ENCODE assay signal across 21 cellular contexts in the genomic region with DNA sequence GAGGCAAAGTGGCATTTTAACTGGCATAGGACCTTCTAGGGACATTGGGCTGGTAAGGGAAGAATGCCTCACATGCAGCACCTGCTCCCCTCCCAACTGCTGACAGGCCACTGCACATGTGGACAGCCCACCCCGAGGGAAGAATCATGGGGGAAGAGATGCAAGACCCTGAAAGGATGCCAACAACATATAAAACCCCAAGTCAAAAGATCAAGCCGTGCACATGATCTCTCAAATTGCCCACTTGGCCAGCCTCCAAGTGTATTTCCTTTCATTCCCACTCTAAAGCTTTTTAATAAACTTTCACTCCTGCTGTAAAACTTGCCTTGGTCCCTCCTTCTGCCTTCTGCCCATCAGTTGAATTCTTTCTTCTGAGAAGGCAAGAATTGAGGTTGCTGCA.
"Had no signal": no experiment of that assay in that cellular context is flagged by ENCODE, and none has a peak within 500 bp of the region (broad histone marks: within the 10 kb centered on the region; RNA-seq: fewer than 3 reads in every experiment).

No MANE protein-coding gene starts in this region.

- DNase-seq: activated CD4-positive, alpha-beta memory T cell treated with anti-CD3 and anti-CD28 coated beads for 36 hours; activated CD4-positive, alpha-beta T cell treated with anti-CD3 and anti-CD28 coated beads for 4 hours; activated naive CD4-positive, alpha-beta T cell; activated naive CD8-positive, alpha-beta T cell treated with anti-CD3 and anti-CD28 coated beads for 36 hours; activated T-cell treated with anti-CD3 and anti-CD28 coated beads, Interleukin-2, amount 50 U/mL, for 1 hour; amniotic stem cell; foreskin keratinocyte; glutamatergic neuron; hypothalamus; lower lobe of right lung; stimulated activated CD4-positive, alpha-beta T cell treated with anti-CD3 and anti-CD28 coated beads, Interleukin-2, amount 100 ng/mL, for 24 hours; stimulated activated naive CD4-positive, alpha-beta T cell treated with Interleukin-2 at 50 U/mL for 16 hours; uterus had no signal

- H3K27ac ChIP-seq: cardiac muscle cell, foreskin keratinocyte, lower lobe of right lung, prostate gland, right atrium auricular region, tibial nerve, uterus had no signal

- H3K4me1 Mint-ChIP-seq: activated naive CD8-positive, alpha-beta T cell treated with anti-CD3 and anti-CD28 coated beads for 36 hours; activated T-helper 17 cell treated with anti-CD3 and anti-CD28 coated beads, Interleukin-2, amount 50 U/mL, for 72 hours had no signal

- H3K4me3 Mint-ChIP-seq: activated CD4-positive, alpha-beta memory T cell treated with anti-CD3 and anti-CD28 coated beads for 36 hours; activated naive CD8-positive, alpha-beta T cell treated with anti-CD3 and anti-CD28 coated beads for 36 hours; activated T-helper 17 cell treated with anti-CD3 and anti-CD28 coated beads, Interleukin-2, amount 50 U/mL, for 72 hours; nephron progenitor cell; T-helper 2 cell treated with Interferon-gamma antibody and Interleukin-4, amounts not matched to agents 5 μg/mL and 100 μg/mL, for 36 hours; WTC11 had no signal

- H3K36me3 Mint-ChIP-seq: activated CD4-positive, alpha-beta memory T cell treated with anti-CD3 and anti-CD28 coated beads for 36 hours; activated naive CD8-positive, alpha-beta T cell treated with anti-CD3 and anti-CD28 coated beads for 36 hours; WTC11 had no signal

- H3K9me3 ChIP-seq: lower lobe of right lung, prostate gland, right atrium auricular region, tibial nerve, uterus had no signal

- H3K27me3 ChIP-seq: cardiac muscle cell, foreskin keratinocyte, right atrium auricular region, tibial nerve, uterus had no signal

- H3K9me3 Mint-ChIP-seq: nephron progenitor cell, WTC11 had no signal

- H3K27ac Mint-ChIP-seq: activated CD4-positive, alpha-beta memory T cell treated with anti-CD3 and anti-CD28 coated beads for 36 hours; activated naive CD8-positive, alpha-beta T cell treated with anti-CD3 and anti-CD28 coated beads for 36 hours; activated T-helper 17 cell treated with anti-CD3 and anti-CD28 coated beads, Interleukin-2, amount 50 U/mL, for 72 hours; nephron progenitor cell; T-helper 2 cell treated with Interferon-gamma antibody and Interleukin-4, amounts not matched to agents 5 μg/mL and 100 μg/mL, for 36 hours; WTC11 had no signal

- H3K27me3 Mint-ChIP-seq: activated CD4-positive, alpha-beta memory T cell treated with anti-CD3 and anti-CD28 coated beads for 36 hours; activated naive CD8-positive, alpha-beta T cell treated with anti-CD3 and anti-CD28 coated beads for 36 hours; activated T-helper 17 cell treated with anti-CD3 and anti-CD28 coated beads, Interleukin-2, amount 50 U/mL, for 72 hours had no signal

- H3K4me1 ChIP-seq: foreskin keratinocyte, lower lobe of right lung, prostate gland, right atrium auricular region, tibial nerve, uterus had no signal
